8 cellular contexts compared by ENCODE assay signal in the genomic region with DNA sequence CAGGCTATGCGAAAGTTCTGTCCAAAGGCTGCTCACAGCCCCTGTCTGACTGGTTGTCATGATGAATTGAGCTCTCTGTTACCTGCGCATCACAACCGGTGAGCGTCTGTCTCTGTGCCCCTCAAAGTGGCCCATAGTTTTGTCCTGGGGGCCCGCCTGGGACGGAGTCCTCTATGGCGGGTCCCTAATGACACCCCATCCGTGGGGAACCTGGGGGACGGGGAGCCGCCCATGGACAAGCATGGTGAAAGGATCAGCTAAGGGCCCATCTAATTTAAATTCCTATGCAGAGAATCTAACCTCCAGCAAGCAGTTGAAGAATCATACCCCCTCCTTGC. TPM values are rescaled to one million over a fixed set of nuclear protein-coding genes. Genes with fewer than 3 reads are reported as not detected.
DNase-seq lines count a peak whose midpoint lies in the region; ATAC-seq, FAIRE-seq and TF ChIP-seq lines count a peak whose summit lies in the region.

No MANE protein-coding gene starts in this region.

- TF ChIP-seq CTCF in A549 (IDR thresholded peaks at IDR 0.05) (no peak), endodermal cell (conservative IDR thresholded peaks at IDR 0.05) (no peak), osteoblast (IDR thresholded peaks at IDR 0.05; ENCODE audit: extremely low read depth, low read depth, low read length) (no peak)

- H3K4me2 ChIP-seq in A549 (peak overlapping the region; percentile 88), osteoblast (ENCODE audit: insufficient read depth, low read length) (peak overlapping the region; percentile 96)

- DNase-seq in A549 (ENCODE audit: low read depth in 1 of 2, low spot score in 1 of 2) (no peak), MG63 (no peak), endodermal cell (no peak), osteoblast (ENCODE audit: insufficient read length, low spot score, missing footprints) (no peak), NCI-H2107 (lab: John Stamatoyannopoulos, UW) (no peak)

- H3K9me3 ChIP-seq in A549 (no peaks in the 10 kb centered on the region), MG63 (no peaks in the 10 kb centered on the region), endodermal cell (ENCODE audit: control insufficient read depth, low read length) (no peaks in the 10 kb centered on the region), osteoblast (ENCODE audit: low read depth, low read length) (no peaks in the 10 kb centered on the region)

- POLR2A ChIA-PET in A549 (lab: Yijun Ruan, JAX) = interaction anchor here (0.6 to 2.4 kb wide), 10 partner anchors 9 to 438 kb away, joined by 3 to 31 read pairs (median 4); partner anchors contain the start of genes GGCX, MAT2A and TGOLN2

- WGBS in A549 (ENCODE audit: missing lambda C conversion rate) = 10% methylated on average over 10 of the region's 10 CpGs
- WGBS in endodermal cell (ENCODE audit: insufficient coverage in 1 of 2, insufficient read length in 1 of 2), 2 experiments = 23 to 25% methylated on average over 6 to 10 of the region's 10 CpGs

- H3K4me1 ChIP-seq in A549 = peaks cover 15% of the 10 kb centered on the region
- peaks cover 8% of the 10 kb centered on the region for H3K4me1 ChIP-seq in endodermal cell (ENCODE audit: control insufficient read depth, insufficient read depth, low read length)
- peaks cover 13% of the 10 kb centered on the region for H3K4me1 ChIP-seq in osteoblast (ENCODE audit: insufficient read depth, low read length)

- H3K9ac ChIP-seq in endodermal cell (ENCODE audit: extremely low read depth, low read length, poor library complexity, severe bottlenecking) = peak overlapping the region; percentile 62

- CTCF ChIA-PET in A549 (lab: Yijun Ruan, JAX) = interaction anchor here (0.8 to 3.2 kb wide), 9 partner anchors 10 to 184 kb away, joined by 3 to 16 read pairs (median 5); partner anchors contain the start of genes MAT2A and SH2D6

- ATAC-seq in A549 = peak in 1 of 2 experiments; percentile 3; a peak in 4 of 6 replicates
- peak; percentile 17 for ATAC-seq in GM19397 (IDR thresholded peaks at IDR 0.05; ENCODE audit: unreplicated experiment)
- ATAC-seq in HG03520 (IDR thresholded peaks at IDR 0.05; ENCODE audit: unreplicated experiment) = no peak
- no peak for ATAC-seq in HG02885 (IDR thresholded peaks at IDR 0.05; ENCODE audit: poor library complexity, unreplicated experiment)

- peaks cover 13% of the 10 kb centered on the region for H3K36me3 Mint-ChIP-seq in endodermal cell (ENCODE audit: low read depth)

- TF ChIP-seq RAD21 in A549 (conservative IDR thresholded peaks at IDR 0.05 in 1 of 2, IDR thresholded peaks at IDR 0.05 in 1 of 2) = no peak

- H3K4me3 Mint-ChIP-seq in endodermal cell = peak overlapping the region; percentile 90

- H2AFZ ChIP-seq in osteoblast (ENCODE audit: low read length) = peak overlapping the region; percentile 99

- H3K4me3 ChIP-seq in A549 (peak overlapping the region; percentile 83), MG63 (peak overlapping the region; percentile 90), endodermal cell (ENCODE audit: low read length) (peak overlapping the region; percentile 92), osteoblast (ENCODE audit: insufficient read depth, low read length) (peak overlapping the region; percentile 94)

- H3K27ac Mint-ChIP-seq in endodermal cell = peak overlapping the region; percentile 96

- peak overlapping the region; percentile 85 to 89 for H3K27ac ChIP-seq in A549
- no peak overlapping the region for H3K27ac ChIP-seq in endodermal cell (ENCODE audit: low read depth, low read length)
- peak overlapping the region; percentile 92 for H3K27ac ChIP-seq in osteoblast (ENCODE audit: low read depth, low read length)

- H3K27me3 Mint-ChIP-seq in endodermal cell (ENCODE audit: insufficient read depth) = peaks cover 2% of the 10 kb centered on the region

- FAIRE-seq in A549 (lab: Jason Lieb, UNC) = no peak

- peaks cover 4% of the 10 kb centered on the region for H4K20me1 ChIP-seq in osteoblast (ENCODE audit: insufficient read depth, low read length)

- H3K4me1 Mint-ChIP-seq in endodermal cell = peaks cover 21% of the 10 kb centered on the region

- no peak for TF ChIP-seq POLR2A in A549 (IDR thresholded peaks at IDR 0.05; ENCODE audit: low read length)

- peaks cover 58% of the 10 kb centered on the region for H3K79me2 ChIP-seq in osteoblast (ENCODE audit: insufficient read depth, low read length)

- H3K9me3 Mint-ChIP-seq in endodermal cell = no peaks in the 10 kb centered on the region

- no peaks in the 10 kb centered on the region for H3K27me3 ChIP-seq in MG63
- H3K27me3 ChIP-seq in endodermal cell (ENCODE audit: control insufficient read depth, insufficient read depth, low read length, poor library complexity, severe bottlenecking) = no peaks in the 10 kb centered on the region
- no peaks in the 10 kb centered on the region for H3K27me3 ChIP-seq in osteoblast (ENCODE audit: insufficient read depth, low read length)

- H3K36me3 ChIP-seq in MG63 (peaks cover 48% of the 10 kb centered on the region), endodermal cell (ENCODE audit: control insufficient read depth, insufficient read depth, low read length) (peaks cover 35% of the 10 kb centered on the region), osteoblast (ENCODE audit: insufficient read depth, low read length) (peaks cover 49% of the 10 kb centered on the region)

- TF ChIP-seq EP300 in A549 (IDR thresholded peaks at IDR 0.05) = no peak

TF ChIP-seq in A549, 52 proteins besides CTCF, POLR2A, EP300 and RAD21:
- TF ChIP-seq PHF8 (IDR thresholded peaks at IDR 0.05; ENCODE audit: borderline replicate concordance, low read depth) = peak; percentile 79; the same call in 1 of the 2 replicates
- TF ChIP-seq FOXS1 (CRISPR knock-in tag; IDR thresholded peaks at IDR 0.05) = no peak
- no peak for TF ChIP-seq MYC (IDR thresholded peaks at IDR 0.05; ENCODE audit: borderline replicate concordance, low read length)
- TF ChIP-seq BHLHE40 (IDR thresholded peaks at IDR 0.05; ENCODE audit: low read depth, low read length) = no peak
- no peak for TF ChIP-seq BCL3 (IDR thresholded peaks at IDR 0.05)
- TF ChIP-seq ZSCAN20 (CRISPR knock-in tag; IDR thresholded peaks at IDR 0.05) = no peak
TF ChIP-seq in A549: peak in this region for 1.

RNA-seq across cellular contexts. Expression of gene ELMOD3, which starts 0.5 kb away (rescaled TPM):
- polyA plus RNA-seq in A549 (2011; rRNA removed) = 29.9 and 31.9 TPM in 2 replicates
- 20.6 and 21.5 TPM in 2 replicates for polyA plus RNA-seq in A549 (2012; cell fraction: cytosol; rRNA removed)
- 47.6 and 52.1 TPM in 2 replicates for polyA plus RNA-seq in A549 (2012; cell fraction: nucleus; rRNA removed)
- 14.6 to 17.8 TPM (median 15.3 TPM) in 3 replicates for polyA plus RNA-seq in A549 (2017; fragmentation: RNase III; extraction: RNeasy Plus Mini Kit Qiagen cat#74134 plus additional on column Dnase treatment)
- polyA minus RNA-seq in A549 (2011; rRNA and poly(A)+ RNA removed) = 25.7 and 29.4 TPM in 2 replicates
- 3.9 and 25.3 TPM in 2 replicates for total RNA-seq in MG63 (2014; rRNA removed; shearing (Covaris generic); ENCODE audit: low replicate concordance)
- 10 to 100 TPM; 12.4 to 18.9 TPM for total RNA-seq in endodermal cell
- 19.1 TPM for polyA plus RNA-seq in endodermal cell (2013, experiment 1 of 2)
- polyA plus RNA-seq in endodermal cell (2013, experiment 2 of 2) = 19.3 TPM
- total RNA-seq in osteoblast = 20.9 and 22.1 TPM in 2 replicates

RNA-seq across cellular contexts. Expression of gene RETSAT, which starts 0.7 kb away (rescaled TPM):
- 51.6 and 52.3 TPM in 2 replicates for polyA plus RNA-seq in A549 (2011; rRNA removed)
- 19.8 and 25.3 TPM in 2 replicates for polyA plus RNA-seq in A549 (2012; cell fraction: cytosol; rRNA removed)
- 70.6 and 78.0 TPM in 2 replicates for polyA plus RNA-seq in A549 (2012; cell fraction: nucleus; rRNA removed)
- polyA plus RNA-seq in A549 (2017; fragmentation: RNase III; extraction: RNeasy Plus Mini Kit Qiagen cat#74134 plus additional on column Dnase treatment) = 40.8 to 43.3 TPM (median 42.3 TPM) in 3 replicates
- polyA minus RNA-seq in A549 (2011; rRNA and poly(A)+ RNA removed) = 56.6 and 65.7 TPM in 2 replicates
- 28.3 and 40.1 TPM in 2 replicates for total RNA-seq in MG63 (2014; rRNA removed; shearing (Covaris generic); ENCODE audit: low replicate concordance)
- total RNA-seq in endodermal cell = 10 to 100 TPM; 12.7 to 19.7 TPM
- 11.9 TPM for polyA plus RNA-seq in endodermal cell (2013, experiment 1 of 2)
- polyA plus RNA-seq in endodermal cell (2013, experiment 2 of 2) = 12.8 TPM
- total RNA-seq in osteoblast = 41.6 and 62.5 TPM in 2 replicates

RNA-seq across cellular contexts. Expression of gene TGOLN2, which starts 27.3 kb away (rescaled TPM):
- 159 and 177 TPM in 2 replicates for polyA plus RNA-seq in A549 (2011; rRNA removed)
- polyA plus RNA-seq in A549 (2012; cell fraction: cytosol; rRNA removed) = 83.2 and 85.0 TPM in 2 replicates
- 54.5 and 62.1 TPM in 2 replicates for polyA plus RNA-seq in A549 (2012; cell fraction: nucleus; rRNA removed)
- polyA plus RNA-seq in A549 (2017; fragmentation: RNase III; extraction: RNeasy Plus Mini Kit Qiagen cat#74134 plus additional on column Dnase treatment) = 97.1 to 98.9 TPM (median 98.3 TPM) in 3 replicates
- 54.7 and 65.4 TPM in 2 replicates for polyA minus RNA-seq in A549 (2011; rRNA and poly(A)+ RNA removed)
- 32.5 and 36.5 TPM in 2 replicates for total RNA-seq in MG63 (2014; rRNA removed; shearing (Covaris generic); ENCODE audit: low replicate concordance)
- total RNA-seq in endodermal cell = 10 to 100 TPM; 58.6 to 67.0 TPM
- 46.4 TPM for polyA plus RNA-seq in endodermal cell (2013, experiment 1 of 2)
- 44.3 TPM for polyA plus RNA-seq in endodermal cell (2013, experiment 2 of 2)
- 124 and 129 TPM in 2 replicates for total RNA-seq in osteoblast

RNA-seq across cellular contexts. Expression of gene CAPG, which starts 55.1 kb away (rescaled TPM):
- polyA plus RNA-seq in A549 (2011; rRNA removed) (81.0 and 94.6 TPM in 2 replicates), A549 (2017; fragmentation: RNase III; extraction: RNeasy Plus Mini Kit Qiagen cat#74134 plus additional on column Dnase treatment) (53.0 to 61.3 TPM (median 57.5 TPM) in 3 replicates)
- 127 and 130 TPM in 2 replicates for polyA plus RNA-seq in A549 (2012; cell fraction: cytosol; rRNA removed)
- polyA plus RNA-seq in A549 (2012; cell fraction: nucleus; rRNA removed) = 94.4 and 121 TPM in 2 replicates
- 57.0 and 66.1 TPM in 2 replicates for polyA minus RNA-seq in A549 (2011; rRNA and poly(A)+ RNA removed)
- total RNA-seq in MG63 (2014; rRNA removed; shearing (Covaris generic); ENCODE audit: low replicate concordance) = 283 and 538 TPM in 2 replicates
- total RNA-seq in endodermal cell (100 to 1,000 TPM; 104 to 119 TPM), osteoblast (97.2 and 140 TPM in 2 replicates)
- 30.9 TPM for polyA plus RNA-seq in endodermal cell (2013, experiment 1 of 2)
- 30.1 TPM for polyA plus RNA-seq in endodermal cell (2013, experiment 2 of 2)
